In genomic region chrX:148536961-148537360, GRCh38 we compare ENCODE assay signal across 1 cellular context.
TF ChIP-seq lines count a peak whose summit lies in the region.

No MANE protein-coding gene starts in this region.

TF ChIP-seq in SK-N-SH treated with all-trans-retinoic acid at 6 μM for 48 hours, 23 proteins besides CTCF, POLR2A, EP300 and RAD21 (continued from another document):
- TF ChIP-seq TSHZ2 (CRISPR knock-in tag; IDR thresholded peaks at IDR 0.05) (no peak), ARNTL (CRISPR knock-in tag; IDR thresholded peaks at IDR 0.05; ENCODE audit: borderline replicate concordance, low read depth) (no peak), ZC3H10 (CRISPR knock-in tag; IDR thresholded peaks at IDR 0.05) (no peak), GLIS3 (CRISPR knock-in tag; IDR thresholded peaks at IDR 0.05) (no peak), RARB (CRISPR knock-in tag; IDR thresholded peaks at IDR 0.05) (no peak), TOX (CRISPR knock-in tag; IDR thresholded peaks at IDR 0.05; ENCODE audit: borderline replicate concordance) (no peak), BACH2 (CRISPR knock-in tag; IDR thresholded peaks at IDR 0.05; ENCODE audit: borderline replicate concordance) (no peak), ZFP3 (CRISPR knock-in tag; IDR thresholded peaks at IDR 0.05) (no peak), CSDC2 (CRISPR knock-in tag; IDR thresholded peaks at IDR 0.05) (no peak)
